Comparison of ENCODE assay signal across 1 cellular context in the genomic region with DNA sequence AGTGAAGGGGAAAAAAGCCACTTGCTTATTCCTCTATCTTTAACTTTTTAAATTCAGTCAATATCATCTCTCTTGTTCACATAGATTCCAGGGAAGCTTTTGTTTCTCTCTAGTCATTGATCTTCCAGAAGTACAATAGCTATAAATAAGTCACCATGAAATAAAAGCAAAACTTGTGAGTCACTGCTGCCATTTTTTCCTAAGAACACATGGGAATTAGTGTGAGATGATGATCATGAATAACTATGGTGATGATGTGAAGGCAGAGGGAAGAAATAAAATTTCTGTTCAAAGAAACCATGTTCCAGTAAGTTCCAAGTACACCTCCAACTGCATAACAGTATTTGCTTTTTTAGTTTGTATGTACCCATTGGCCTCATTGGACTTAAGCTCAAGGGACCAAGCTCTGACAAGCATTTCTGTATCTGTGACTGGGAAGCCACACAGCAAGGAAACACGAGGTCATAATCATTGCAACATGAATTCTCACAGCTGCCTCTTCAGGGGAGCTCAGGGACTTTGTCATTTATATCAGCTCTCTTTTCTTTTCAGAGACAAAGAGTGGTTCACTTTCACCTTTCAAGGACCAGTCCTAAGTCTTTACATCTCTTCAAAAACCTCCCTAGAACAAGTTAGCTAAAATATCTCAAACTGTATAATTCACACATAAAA.
TF ChIP-seq lines count a peak whose summit lies in the region.

No MANE protein-coding gene starts in this region.

TF ChIP-seq in GM23338, 12 proteins besides CTCF, POLR2A, EP300 and RAD21:
- TF ChIP-seq, protein P1, sequence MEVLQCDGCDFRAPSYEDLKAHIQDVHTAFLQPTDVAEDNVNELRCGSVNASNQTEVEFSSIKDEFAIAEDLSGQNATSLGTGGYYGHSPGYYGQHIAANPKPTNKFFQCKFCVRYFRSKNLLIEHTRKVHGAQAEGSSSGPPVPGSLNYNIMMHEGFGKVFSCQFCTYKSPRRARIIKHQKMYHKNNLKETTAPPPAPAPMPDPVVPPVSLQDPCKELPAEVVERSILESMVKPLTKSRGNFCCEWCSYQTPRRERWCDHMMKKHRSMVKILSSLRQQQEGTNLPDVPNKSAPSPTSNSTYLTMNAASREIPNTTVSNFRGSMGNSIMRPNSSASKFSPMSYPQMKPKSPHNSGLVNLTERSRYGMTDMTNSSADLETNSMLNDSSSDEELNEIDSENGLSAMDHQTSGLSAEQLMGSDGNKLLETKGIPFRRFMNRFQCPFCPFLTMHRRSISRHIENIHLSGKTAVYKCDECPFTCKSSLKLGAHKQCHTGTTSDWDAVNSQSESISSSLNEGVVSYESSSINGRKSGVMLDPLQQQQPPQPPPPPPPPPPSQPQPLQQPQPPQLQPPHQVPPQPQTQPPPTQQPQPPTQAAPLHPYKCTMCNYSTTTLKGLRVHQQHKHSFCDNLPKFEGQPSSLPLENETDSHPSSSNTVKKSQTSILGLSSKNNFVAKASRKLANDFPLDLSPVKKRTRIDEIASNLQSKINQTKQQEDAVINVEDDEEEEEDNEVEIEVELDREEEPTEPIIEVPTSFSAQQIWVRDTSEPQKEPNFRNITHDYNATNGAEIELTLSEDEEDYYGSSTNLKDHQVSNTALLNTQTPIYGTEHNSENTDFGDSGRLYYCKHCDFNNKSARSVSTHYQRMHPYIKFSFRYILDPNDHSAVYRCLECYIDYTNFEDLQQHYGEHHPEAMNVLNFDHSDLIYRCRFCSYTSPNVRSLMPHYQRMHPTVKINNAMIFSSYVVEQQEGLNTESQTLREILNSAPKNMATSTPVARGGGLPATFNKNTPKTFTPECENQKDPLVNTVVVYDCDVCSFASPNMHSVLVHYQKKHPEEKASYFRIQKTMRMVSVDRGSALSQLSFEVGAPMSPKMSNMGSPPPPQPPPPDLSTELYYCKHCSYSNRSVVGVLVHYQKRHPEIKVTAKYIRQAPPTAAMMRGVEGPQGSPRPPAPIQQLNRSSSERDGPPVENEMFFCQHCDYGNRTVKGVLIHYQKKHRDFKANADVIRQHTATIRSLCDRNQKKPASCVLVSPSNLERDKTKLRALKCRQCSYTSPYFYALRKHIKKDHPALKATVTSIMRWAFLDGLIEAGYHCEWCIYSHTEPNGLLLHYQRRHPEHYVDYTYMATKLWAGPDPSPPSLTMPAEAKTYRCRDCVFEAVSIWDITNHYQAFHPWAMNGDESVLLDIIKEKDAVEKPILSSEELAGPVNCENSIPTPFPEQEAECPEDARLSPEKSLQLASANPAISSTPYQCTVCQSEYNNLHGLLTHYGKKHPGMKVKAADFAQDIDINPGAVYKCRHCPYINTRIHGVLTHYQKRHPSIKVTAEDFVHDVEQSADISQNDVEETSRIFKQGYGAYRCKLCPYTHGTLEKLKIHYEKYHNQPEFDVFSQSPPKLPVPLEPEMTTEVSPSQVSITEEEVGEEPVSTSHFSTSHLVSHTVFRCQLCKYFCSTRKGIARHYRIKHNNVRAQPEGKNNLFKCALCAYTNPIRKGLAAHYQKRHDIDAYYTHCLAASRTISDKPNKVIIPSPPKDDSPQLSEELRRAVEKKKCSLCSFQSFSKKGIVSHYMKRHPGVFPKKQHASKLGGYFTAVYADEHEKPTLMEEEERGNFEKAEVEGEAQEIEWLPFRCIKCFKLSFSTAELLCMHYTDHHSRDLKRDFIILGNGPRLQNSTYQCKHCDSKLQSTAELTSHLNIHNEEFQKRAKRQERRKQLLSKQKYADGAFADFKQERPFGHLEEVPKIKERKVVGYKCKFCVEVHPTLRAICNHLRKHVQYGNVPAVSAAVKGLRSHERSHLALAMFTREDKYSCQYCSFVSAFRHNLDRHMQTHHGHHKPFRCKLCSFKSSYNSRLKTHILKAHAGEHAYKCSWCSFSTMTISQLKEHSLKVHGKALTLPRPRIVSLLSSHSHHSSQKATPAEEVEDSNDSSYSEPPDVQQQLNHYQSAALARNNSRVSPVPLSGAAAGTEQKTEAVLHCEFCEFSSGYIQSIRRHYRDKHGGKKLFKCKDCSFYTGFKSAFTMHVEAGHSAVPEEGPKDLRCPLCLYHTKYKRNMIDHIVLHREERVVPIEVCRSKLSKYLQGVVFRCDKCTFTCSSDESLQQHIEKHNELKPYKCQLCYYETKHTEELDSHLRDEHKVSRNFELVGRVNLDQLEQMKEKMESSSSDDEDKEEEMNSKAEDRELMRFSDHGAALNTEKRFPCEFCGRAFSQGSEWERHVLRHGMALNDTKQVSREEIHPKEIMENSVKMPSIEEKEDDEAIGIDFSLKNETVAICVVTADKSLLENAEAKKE (CRISPR knock-in tag; IDR thresholded peaks at IDR 0.05): peak; percentile 13; the same call in 1 of the 2 replicates
- peak; percentile 38; the same call in 1 of the 2 replicates for TF ChIP-seq NANOG (IDR thresholded peaks at IDR 0.05; ENCODE audit: borderline replicate concordance)
- TF ChIP-seq, protein P2, sequence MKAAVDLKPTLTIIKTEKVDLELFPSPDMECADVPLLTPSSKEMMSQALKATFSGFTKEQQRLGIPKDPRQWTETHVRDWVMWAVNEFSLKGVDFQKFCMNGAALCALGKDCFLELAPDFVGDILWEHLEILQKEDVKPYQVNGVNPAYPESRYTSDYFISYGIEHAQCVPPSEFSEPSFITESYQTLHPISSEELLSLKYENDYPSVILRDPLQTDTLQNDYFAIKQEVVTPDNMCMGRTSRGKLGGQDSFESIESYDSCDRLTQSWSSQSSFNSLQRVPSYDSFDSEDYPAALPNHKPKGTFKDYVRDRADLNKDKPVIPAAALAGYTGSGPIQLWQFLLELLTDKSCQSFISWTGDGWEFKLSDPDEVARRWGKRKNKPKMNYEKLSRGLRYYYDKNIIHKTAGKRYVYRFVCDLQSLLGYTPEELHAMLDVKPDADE (IDR thresholded peaks at IDR 0.05): no peak
